28 cellular contexts compared by ENCODE assay signal in the genomic region with DNA sequence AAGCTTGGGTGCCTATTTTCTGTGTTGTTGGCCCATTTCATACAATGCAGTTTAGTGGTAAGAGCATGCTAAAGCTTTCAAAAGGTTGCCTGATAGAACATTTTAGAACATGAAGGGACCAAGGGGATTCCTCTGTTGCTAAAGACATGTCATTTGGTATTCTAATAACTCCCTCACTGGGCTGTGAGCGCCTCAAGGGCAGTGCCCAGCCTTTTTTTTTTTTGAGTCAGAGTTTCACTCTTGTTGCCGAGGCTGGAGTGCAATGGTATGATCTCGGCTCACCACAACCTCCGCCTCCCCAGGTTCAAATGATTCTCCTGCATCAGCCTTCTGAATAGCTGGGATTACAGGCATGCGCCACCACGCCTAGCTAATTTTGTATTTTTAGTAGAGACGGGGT.
"Had no signal": no experiment of that assay in that cellular context is flagged by ENCODE, and none has a peak within 500 bp of the region (broad histone marks: within the 10 kb centered on the region; RNA-seq: fewer than 3 reads in every experiment).

No MANE protein-coding gene starts in this region.

- H3K4me3 Mint-ChIP-seq: nephron; neural progenitor cell; stimulated activated effector memory CD8-positive, alpha-beta T cell treated with anti-CD3 and anti-CD28 coated beads, Interleukin-12 subunit alpha, Interleukin-12 subunit beta, amount 100 ng/mL, for 72 hours; stimulated activated naive B cell treated with anti-CD40 and anti-IgM and Interleukin-4, amounts not matched to agents 10 μg/mL and 1 μg/mL and 100 μg/mL, for 72 hours; stimulated activated naive CD8-positive, alpha-beta T cell treated with anti-CD3 and anti-CD28 coated beads, Interleukin-15, Interleukin-2, amounts not matched to agents 100 ng/mL and 50 ng/mL, for 24 hours had no signal

- H3K27me3 ChIP-seq: neural progenitor cell, ovary, right lobe of liver, sigmoid colon, stomach, thyroid gland, tibial nerve, upper lobe of left lung, vagina had no signal

- H3K27me3 Mint-ChIP-seq: naive thymus-derived CD8-positive, alpha-beta T cell; progenitor cell of endocrine pancreas; stimulated activated naive B cell treated with anti-CD40 and anti-IgM and Interleukin-4, amounts not matched to agents 10 μg/mL and 1 μg/mL and 100 μg/mL, for 72 hours; stimulated activated naive CD8-positive, alpha-beta T cell treated with anti-CD3 and anti-CD28 coated beads, Interleukin-15, Interleukin-2, amounts not matched to agents 100 ng/mL and 50 ng/mL, for 24 hours had no signal

- H3K4me1 Mint-ChIP-seq: stimulated activated effector memory CD8-positive, alpha-beta T cell treated with anti-CD3 and anti-CD28 coated beads, Interleukin-12 subunit alpha, Interleukin-12 subunit beta, amount 100 ng/mL, for 72 hours; stimulated activated naive B cell treated with anti-CD40 and anti-IgM and Interleukin-4, amounts not matched to agents 10 μg/mL and 1 μg/mL and 100 μg/mL, for 72 hours had no signal

- H3K4me3 ChIP-seq: neural progenitor cell, ovary, psoas muscle, right lobe of liver, sigmoid colon, stomach, thoracic aorta, thyroid gland, tibial nerve, upper lobe of left lung, vagina had no signal

- H3K79me2 ChIP-seq: parathyroid adenoma had no signal

- H3K36me3 ChIP-seq: neural progenitor cell, ovary, right lobe of liver, sigmoid colon, stomach, thoracic aorta, thyroid gland, tibial nerve, upper lobe of left lung, vagina had no signal

- H3K27ac ChIP-seq: neural progenitor cell, ovary, parathyroid adenoma, psoas muscle, right lobe of liver, sigmoid colon, stomach, thoracic aorta, thyroid gland, tibial nerve, upper lobe of left lung, vagina had no signal

- H3K9ac ChIP-seq: neural progenitor cell, parathyroid adenoma had no signal

- H3K9me3 Mint-ChIP-seq: stimulated activated naive CD8-positive, alpha-beta T cell treated with anti-CD3 and anti-CD28 coated beads, Interleukin-15, Interleukin-2, amounts not matched to agents 100 ng/mL and 50 ng/mL, for 24 hours had no signal

- ATAC-seq: naive thymus-derived CD8-positive, alpha-beta T cell; psoas muscle; right cardiac atrium; right lobe of liver; stimulated activated effector memory CD8-positive, alpha-beta T cell treated with anti-CD3 and anti-CD28 coated beads, Interleukin-12 subunit alpha, Interleukin-12 subunit beta, amount 100 ng/mL, for 72 hours; stimulated activated naive B cell treated with anti-CD40 and anti-IgM and Interleukin-4, amounts not matched to agents 10 μg/mL and 1 μg/mL and 100 μg/mL, for 72 hours had no signal

- H3K27ac Mint-ChIP-seq: nephron; neural progenitor cell; progenitor cell of endocrine pancreas; stimulated activated effector memory CD8-positive, alpha-beta T cell treated with anti-CD3 and anti-CD28 coated beads, Interleukin-12 subunit alpha, Interleukin-12 subunit beta, amount 100 ng/mL, for 72 hours; stimulated activated naive B cell treated with anti-CD40 and anti-IgM and Interleukin-4, amounts not matched to agents 10 μg/mL and 1 μg/mL and 100 μg/mL, for 72 hours; stimulated activated naive CD8-positive, alpha-beta T cell treated with anti-CD3 and anti-CD28 coated beads, Interleukin-15, Interleukin-2, amounts not matched to agents 100 ng/mL and 50 ng/mL, for 24 hours had no signal

- H3K4me1 ChIP-seq: neural progenitor cell, parathyroid adenoma, psoas muscle, thyroid gland had no signal

- H3K9me3 ChIP-seq: ovary, psoas muscle, right lobe of liver, sigmoid colon, stomach, thoracic aorta, thyroid gland, upper lobe of left lung, vagina had no signal

- DNase-seq: naive thymus-derived CD8-positive, alpha-beta T cell; occipital lobe; ovary; posterior cingulate gyrus; psoas muscle; right lobe of liver; sigmoid colon; small intestine; stimulated activated CD4-positive, alpha-beta T cell treated with anti-CD3 and anti-CD28 coated beads, Interleukin-15, amount 100 ng/mL, for 24 hours; stimulated activated CD4-positive, alpha-beta T cell treated with anti-CD3 and anti-CD28 coated beads, Interleukin-2, amount 100 ng/mL, for 24 hours; stimulated activated CD4-positive, alpha-beta T cell treated with anti-CD3 and anti-CD28 coated beads, Interleukin-2, amount 100 ng/mL, for 48 hours; stimulated activated CD4-positive, alpha-beta T cell treated with anti-CD3 and anti-CD28 coated beads, Interleukin-4, amount 100 ng/mL, for 24 hours; stimulated activated naive B cell treated with anti-CD40 and anti-IgM and Interleukin-4, amounts not matched to agents 10 μg/mL and 1 μg/mL and 100 μg/mL, for 72 hours; stimulated activated naive CD4-positive, alpha-beta T cell treated with Interleukin-2 at 50 U/mL for 16 hours; stomach; thyroid gland; trophoblast cell had no signal

- H3K4me2 ChIP-seq: neural progenitor cell had no signal

- H2AFZ ChIP-seq: neural progenitor cell, parathyroid adenoma had no signal

- H3K36me3 Mint-ChIP-seq: stimulated activated effector memory CD8-positive, alpha-beta T cell treated with anti-CD3 and anti-CD28 coated beads, Interleukin-12 subunit alpha, Interleukin-12 subunit beta, amount 100 ng/mL, for 72 hours; stimulated activated naive B cell treated with anti-CD40 and anti-IgM and Interleukin-4, amounts not matched to agents 10 μg/mL and 1 μg/mL and 100 μg/mL, for 72 hours had no signal
